ENCODE assay signal across 8 cellular contexts in genomic region chr5:150904479-150905311, GRCh38. TPM values are rescaled to one million over a fixed set of nuclear protein-coding genes. Genes with fewer than 3 reads are reported as not detected.
DNase-seq lines count a peak whose midpoint lies in the region; ATAC-seq, FAIRE-seq and TF ChIP-seq lines count a peak whose summit lies in the region.

TSS of gene ZNF300 (minus strand) at chr5:150904980. CDS start at chr5:150903155, 1,825 bp downstream.

- peaks cover 26% of the 10 kb centered on the region for H3K9me3 Mint-ChIP-seq in memory B cell

- peaks cover 2% of the 10 kb centered on the region for H3K9me3 ChIP-seq in endothelial cell of umbilical vein (replicated peaks; ENCODE audit: control insufficient read depth, insufficient read depth, low read length)

- H3K4me3 ChIP-seq in endothelial cell of umbilical vein (replicated peaks in 1 of 3; ENCODE audit: insufficient read depth in 1 of 3, low read depth in 1 of 3, low read length in 3 of 3) = peak within 1 kb of the TSS; percentile 17 to 68 (median 66)

- peak; percentile 94 for FAIRE-seq in endothelial cell of umbilical vein (lab: Jason Lieb, UNC)

- peak; percentile 51 for TF ChIP-seq POLR2A in endothelial cell of umbilical vein (IDR thresholded peaks at IDR 0.05; ENCODE audit: low read depth, low read length)

- POLR2A ChIA-PET in endothelial cell of umbilical vein (lab: Charles Lee) = interaction anchor here (0.7 kb wide), 1 partner anchor 121 kb away, joined by 3 read pairs; no protein-coding TSS in a partner anchor

- no peaks in the 10 kb centered on the region for H3K4me1 ChIP-seq in endothelial cell of umbilical vein (ENCODE audit: control insufficient read depth, extremely low read depth, insufficient read depth, low read length)

- no peaks in the 10 kb centered on the region for H3K9me1 ChIP-seq in endothelial cell of umbilical vein (replicated peaks; ENCODE audit: control insufficient read depth, extremely low read depth, insufficient read depth, low read length)

- intact Hi-C loops in endothelial cell of umbilical vein (cut with micrococcal nuclease) = loop anchor here (1.0 kb wide), 1 partner anchor 42 kb away; no protein-coding TSS in a partner anchor

- peaks cover 0 to 4% of the 10 kb centered on the region in 2 experiments for H3K36me3 ChIP-seq in endothelial cell of umbilical vein (ENCODE audit: control insufficient read depth in 2 of 2, extremely low read depth in 1 of 2, insufficient read depth in 2 of 2, low read length in 2 of 2)

- DNase-seq in NCI-H345 (lab: John Stamatoyannopoulos, UW) = peak; percentile 59
- DNase-seq in activated T-cell treated with anti-CD3 and anti-CD28 coated beads for 1 hour (ENCODE audit: low read depth) = peak; percentile 26
- DNase-seq in endothelial cell of umbilical vein (ENCODE audit: low read depth, low spot score) = peak; percentile 93
- DNase-seq in memory B cell (ENCODE audit: low spot score in 2 of 2) = peak; percentile 17 to 36
- DNase-seq in stimulated activated CD4-positive, alpha-beta T cell treated with anti-CD3 and anti-CD28 coated beads, TNF-alpha, amount 100 ng/mL, for 24 hours (ENCODE audit: low read depth in 3 of 3) = peak in 2 of 3 experiments; percentile 8 to 43

- H3K27ac Mint-ChIP-seq in memory B cell = peak within 1 kb of the TSS; percentile 91

- H3K79me2 ChIP-seq in endothelial cell of umbilical vein (ENCODE audit: control insufficient read depth, insufficient read depth, low read length) = no peaks in the 10 kb centered on the region

- no peaks in the 10 kb centered on the region for H4K20me1 ChIP-seq in endothelial cell of umbilical vein (replicated peaks; ENCODE audit: control insufficient read depth, extremely low read depth, insufficient read depth, low read length)

- CTCF ChIA-PET in endothelial cell of umbilical vein (lab: Charles Lee) = no interaction called here

- peaks cover 21% of the 10 kb centered on the region for H3K36me3 Mint-ChIP-seq in memory B cell

- H3K9ac ChIP-seq in endothelial cell of umbilical vein (replicated peaks; ENCODE audit: extremely low read depth, insufficient read depth, low read length) = peak within 1 kb of the TSS; percentile 97

- peak within 1 kb of the TSS; percentile 87 for H3K4me2 ChIP-seq in endothelial cell of umbilical vein (ENCODE audit: insufficient read depth, low read length)

- ATAC-seq in GM21367 (IDR thresholded peaks at IDR 0.05; ENCODE audit: unreplicated experiment) (peak; percentile 71), memory B cell (ENCODE audit: low read depth) (peak; percentile 96), HG03045 (IDR thresholded peaks at IDR 0.05; ENCODE audit: unreplicated experiment) (no peak), HG03196 (IDR thresholded peaks at IDR 0.05; ENCODE audit: unreplicated experiment) (no peak)

- dilution Hi-C loops in endothelial cell of umbilical vein (cut with MboI; ENCODE audit: extremely low pct_ligation_motif_present, low sequenced_read_pairs) = no loop called here

- peaks cover 13% of the 10 kb centered on the region for H3K27me3 Mint-ChIP-seq in memory B cell

- peak within 1 kb of the TSS; percentile 88 for H3K4me3 Mint-ChIP-seq in memory B cell

- H3K27me3 ChIP-seq in endothelial cell of umbilical vein (ENCODE audit: control insufficient read depth in 2 of 2, insufficient read depth in 2 of 2, low read length in 2 of 2) = no peaks in the 10 kb centered on the region

- TF ChIP-seq CTCF in endothelial cell of umbilical vein (IDR thresholded peaks at IDR 0.05; ENCODE audit: extremely low read depth in 1 of 2, insufficient read depth in 1 of 2, low read depth in 1 of 2, low read length in 2 of 2) = no peak

- peaks cover 7% of the 10 kb centered on the region for H3K4me1 Mint-ChIP-seq in memory B cell

- H2AFZ ChIP-seq in endothelial cell of umbilical vein (ENCODE audit: low read depth, low read length) = peak within 1 kb of the TSS; percentile 98

- no TSS peak for BruUV-seq in endothelial cell of umbilical vein (replicated peaks; lab: Mats Ljungman, UMichigan)

- H3K27ac ChIP-seq in endothelial cell of umbilical vein (ENCODE audit: insufficient read depth, low read depth, low read length) = peak within 1 kb of the TSS; percentile 97

TF ChIP-seq in endothelial cell of umbilical vein, 7 proteins besides CTCF, POLR2A, EP300 and RAD21:
- TF ChIP-seq POLR2AphosphoS5 (IDR thresholded peaks at IDR 0.05; ENCODE audit: insufficient read depth, low read depth, low read length) (no peak), EZH2 (IDR thresholded peaks at IDR 0.05; ENCODE audit: borderline replicate concordance, low read depth, low read length, severe bottlenecking) (no peak), JUN (IDR thresholded peaks at IDR 0.05; ENCODE audit: borderline replicate concordance, insufficient read depth, insufficient read length, low read depth) (no peak), MAX (IDR thresholded peaks at IDR 0.05; ENCODE audit: insufficient read depth, insufficient read length) (peak; percentile 38)

RNA-seq across cellular contexts. Expression of gene ZNF300, which starts in this region (rescaled TPM):
- total RNA-seq in endothelial cell of umbilical vein = 9.6 and 10.2 TPM in 2 replicates
- 3.4 and 4.6 TPM in 2 replicates for polyA plus RNA-seq in endothelial cell of umbilical vein
- polyA plus RNA-seq in endothelial cell of umbilical vein (2011; cell fraction: cytosol; rRNA removed) = 3.0 and 5.2 TPM in 2 replicates
- polyA plus RNA-seq in endothelial cell of umbilical vein (2011; cell fraction: nucleus; rRNA removed) = 27.6 and 35.7 TPM in 2 replicates
- 6.0 and 7.8 TPM in 2 replicates for polyA plus RNA-seq in endothelial cell of umbilical vein (2012)
- polyA minus RNA-seq in endothelial cell of umbilical vein = 5.8 and 6.0 TPM in 2 replicates
- polyA minus RNA-seq in endothelial cell of umbilical vein (2011; cell fraction: cytosol; rRNA and poly(A)+ RNA removed) = 1.0 TPM
- polyA minus RNA-seq in endothelial cell of umbilical vein (2011; cell fraction: nucleus; rRNA and poly(A)+ RNA removed) = 13.9 and 16.8 TPM in 2 replicates

Comparison
In these comparisons a context has a peak if more than half of its experiments do, and no peak if none do; other contexts are left out.
1. ATAC-seq: peak in GM21367 (single experiment) and memory B cell (single experiment); none in HG03045 (single experiment) and HG03196 (single experiment).
2. DNase-seq: peak in every context shown above with its lines; median percentile 93 in endothelial cell of umbilical vein; 59 in NCI-H345; 26 in memory B cell; 26 in activated T-cell treated with anti-CD3 and anti-CD28 coated beads for 1 hour; 26 in stimulated activated CD4-positive, alpha-beta T cell treated with anti-CD3 and anti-CD28 coated beads, TNF-alpha, amount 100 ng/mL, for 24 hours.